ENCODE assay signal across 10 cellular contexts in the genomic region with DNA sequence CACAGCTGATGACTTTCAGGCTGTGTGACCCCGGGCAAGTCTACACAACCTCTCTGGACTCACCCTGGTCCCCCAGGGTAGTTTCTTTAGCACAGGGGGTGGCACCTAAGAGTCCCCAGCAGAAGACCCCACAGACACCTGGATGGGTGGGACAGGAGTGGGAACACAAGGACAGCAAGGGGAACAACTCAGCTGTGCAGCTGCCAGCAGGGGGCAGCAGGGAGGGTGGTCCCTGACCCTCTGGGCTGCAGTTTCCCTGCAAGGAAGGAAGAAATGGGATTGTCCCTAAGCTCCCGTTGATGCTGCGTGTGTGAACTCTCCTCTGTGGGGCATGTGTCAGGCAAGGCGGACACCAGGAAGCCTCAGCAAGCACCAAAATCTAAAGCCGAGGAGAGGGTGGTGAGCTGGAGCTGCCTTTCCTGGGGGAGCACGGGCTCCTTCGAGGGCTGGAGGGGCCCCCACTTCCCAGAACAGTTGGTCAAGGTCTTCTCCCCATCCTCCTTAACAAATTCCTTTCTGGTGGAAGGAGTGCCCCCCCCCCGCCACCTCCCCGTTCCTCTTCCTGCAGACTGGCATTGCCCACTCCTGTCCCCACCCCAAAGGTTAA. TPM values are rescaled to one million over a fixed set of nuclear protein-coding genes. Genes with fewer than 3 reads are reported as not detected.
DNase-seq lines count a peak whose midpoint lies in the region; ATAC-seq and TF ChIP-seq lines count a peak whose summit lies in the region.
"Had no signal": no experiment of that assay in that cellular context is flagged by ENCODE, and none has a peak within 500 bp of the region (broad histone marks: within the 10 kb centered on the region; RNA-seq: fewer than 3 reads in every experiment).

No MANE protein-coding gene starts in this region.

- POLR2A ChIA-PET in Caco-2 (lab: Charles Lee), result no interaction called here
- POLR2A ChIA-PET in activated naive CD8-positive, alpha-beta T cell treated with anti-CD3 and anti-CD28 coated beads, Interleukin-2, amount 10 ng/mL, durations not matched to agents 7 days and 5 days (lab: Charles Lee), result no interaction called here

- intact Hi-C loops in Caco-2 (cut with micrococcal nuclease; ENCODE audit: unreplicated experiment), result no loop called here

- CTCF ChIA-PET in Caco-2 (lab: Charles Lee), result interaction anchor here (0.5 to 3.6 kb wide), 3 partner anchors 15 to 89 kb away, joined by 3 to 22 read pairs (median 5); no protein-coding TSS in a partner anchor

- H3K27me3 ChIP-seq in Caco-2 (replicated peaks; ENCODE audit: control insufficient read depth, insufficient read depth, low read length) (no peaks in the 10 kb centered on the region), mesendoderm (ENCODE audit: insufficient read depth, low read length, poor library complexity) (no peaks in the 10 kb centered on the region)

- H3K36me3 Mint-ChIP-seq in Caco-2 (ENCODE audit: insufficient read depth, unreplicated experiment), result no peaks in the 10 kb centered on the region
- no peaks in the 10 kb centered on the region for H3K36me3 Mint-ChIP-seq in activated naive CD8-positive, alpha-beta T cell treated with anti-CD3 and anti-CD28 coated beads, Interleukin-2, amount 10 ng/mL, durations not matched to agents 7 days and 5 days
- H3K36me3 Mint-ChIP-seq: IgD-negative memory B cell had no signal

- H3K4me1 ChIP-seq in Caco-2 (no peaks in the 10 kb centered on the region), mesendoderm (ENCODE audit: control insufficient read depth, low read depth, low read length) (no peaks in the 10 kb centered on the region)

- H3K79me2 ChIP-seq in mesendoderm (ENCODE audit: control insufficient read depth, insufficient read depth, low read length), result no peaks in the 10 kb centered on the region

- H3K4ac ChIP-seq in mesendoderm (ENCODE audit: low read depth, low read length), result no peak overlapping the region

- no peak overlapping the region for H3K4me2 ChIP-seq in mesendoderm (ENCODE audit: low read length)

- H3K27ac ChIP-seq in mesendoderm (ENCODE audit: low read depth, low read length), result no peak overlapping the region

- no peak overlapping the region for H3K23ac ChIP-seq in mesendoderm (ENCODE audit: low read length)

- H4K8ac ChIP-seq in mesendoderm (ENCODE audit: low read depth, low read length), result no peak overlapping the region

- H2AK5ac ChIP-seq in mesendoderm (ENCODE audit: low read length), result no peak overlapping the region

- no peak overlapping the region for H3K4me3 Mint-ChIP-seq in Caco-2 (ENCODE audit: unreplicated experiment)
- no peak overlapping the region for H3K4me3 Mint-ChIP-seq in activated naive CD8-positive, alpha-beta T cell treated with anti-CD3 and anti-CD28 coated beads, Interleukin-2, amount 10 ng/mL, durations not matched to agents 7 days and 5 days
- H3K4me3 Mint-ChIP-seq: IgD-negative memory B cell; stimulated activated naive CD8-positive, alpha-beta T cell treated with anti-CD3 and anti-CD28 coated beads, Interleukin-15, Interleukin-2, amounts not matched to agents 100 ng/mL and 50 ng/mL, for 24 hours had no signal

- H3K36me3 ChIP-seq in Caco-2 (ENCODE audit: control insufficient read depth, insufficient read depth, low read length), result no peaks in the 10 kb centered on the region
- no peaks in the 10 kb centered on the region for H3K36me3 ChIP-seq in mesendoderm (ENCODE audit: control insufficient read depth, insufficient read depth, low read length)

- H3K18ac ChIP-seq in mesendoderm (ENCODE audit: low read length), result no peak overlapping the region

- no peaks in the 10 kb centered on the region for H3K79me1 ChIP-seq in mesendoderm (ENCODE audit: low read length)

- no peak overlapping the region for H2BK15ac ChIP-seq in mesendoderm (replicated peaks; ENCODE audit: low read depth)

- no peaks in the 10 kb centered on the region for H3K4me1 Mint-ChIP-seq in Caco-2 (ENCODE audit: low read depth, unreplicated experiment)
- H3K4me1 Mint-ChIP-seq in activated naive CD8-positive, alpha-beta T cell treated with anti-CD3 and anti-CD28 coated beads, Interleukin-2, amount 10 ng/mL, durations not matched to agents 7 days and 5 days, result no peaks in the 10 kb centered on the region
- H3K4me1 Mint-ChIP-seq: IgD-negative memory B cell had no signal

- TF ChIP-seq CTCF in Caco-2 (IDR thresholded peaks at IDR 0.05; ENCODE audit: insufficient read depth in 1 of 2, low read depth in 1 of 2, low read length in 1 of 2, severe bottlenecking in 1 of 2, unreplicated experiment in 1 of 2), result peak; percentile 80 to 88

- H2BK120ac ChIP-seq in mesendoderm (ENCODE audit: low read depth, low read length), result no peak overlapping the region

- no TSS peak for BruUV-seq in Caco-2 (replicated peaks; lab: Mats Ljungman, UMichigan)

- no peak overlapping the region for H3K9ac ChIP-seq in mesendoderm (ENCODE audit: low read length)

- no peaks in the 10 kb centered on the region for H3K27me3 Mint-ChIP-seq in Caco-2 (ENCODE audit: insufficient read depth, unreplicated experiment)
- peaks cover 17% of the 10 kb centered on the region for H3K27me3 Mint-ChIP-seq in activated naive CD8-positive, alpha-beta T cell treated with anti-CD3 and anti-CD28 coated beads, Interleukin-2, amount 10 ng/mL, durations not matched to agents 7 days and 5 days

- H3K27ac Mint-ChIP-seq in Caco-2 (ENCODE audit: unreplicated experiment), result no peak overlapping the region
- H3K27ac Mint-ChIP-seq in activated naive CD8-positive, alpha-beta T cell treated with anti-CD3 and anti-CD28 coated beads, Interleukin-2, amount 10 ng/mL, durations not matched to agents 7 days and 5 days, result no peak overlapping the region
- H3K27ac Mint-ChIP-seq: stimulated activated naive CD8-positive, alpha-beta T cell treated with anti-CD3 and anti-CD28 coated beads, Interleukin-15, Interleukin-2, amounts not matched to agents 100 ng/mL and 50 ng/mL, for 24 hours had no signal

- no peak overlapping the region for H4K5ac ChIP-seq in mesendoderm (ENCODE audit: low read length)

- H3K56ac ChIP-seq in mesendoderm (ENCODE audit: low read length), result no peak overlapping the region

- DNase-seq in Caco-2 (peak in 1 of 2 experiments; percentile 65), mesendoderm (peak; percentile 64), NCI-H2081 treated with DMSO at 0.1 percent for 48 hours (lab: John Stamatoyannopoulos, UW) (no peak)
- DNase-seq in activated naive CD8-positive, alpha-beta T cell treated with anti-CD3 and anti-CD28 coated beads, Interleukin-2, amount 10 ng/mL, durations not matched to agents 7 days and 5 days, result peak; percentile 46
- DNase-seq in activated CD4-positive, CD25-positive, alpha-beta regulatory T cell (lab: John Stamatoyannopoulos, UW), result no peak

- ATAC-seq in HG02759 (IDR thresholded peaks at IDR 0.05; ENCODE audit: unreplicated experiment), result peak; percentile 43
- ATAC-seq in activated naive CD8-positive, alpha-beta T cell treated with anti-CD3 and anti-CD28 coated beads, Interleukin-2, amount 10 ng/mL, durations not matched to agents 7 days and 5 days (ENCODE audit: low read depth), result no peak
- ATAC-seq in GM19455 (IDR thresholded peaks at IDR 0.05; ENCODE audit: unreplicated experiment), result no peak
- no peak for ATAC-seq in HG03354 (IDR thresholded peaks at IDR 0.05; ENCODE audit: poor library complexity, severe bottlenecking, unreplicated experiment)

- no peak overlapping the region for H2BK5ac ChIP-seq in mesendoderm (ENCODE audit: low read length)

- H3K9me3 Mint-ChIP-seq in Caco-2 (ENCODE audit: unreplicated experiment), result peaks cover 7% of the 10 kb centered on the region
- H3K9me3 Mint-ChIP-seq in activated naive CD8-positive, alpha-beta T cell treated with anti-CD3 and anti-CD28 coated beads, Interleukin-2, amount 10 ng/mL, durations not matched to agents 7 days and 5 days, result no peaks in the 10 kb centered on the region
- H3K9me3 Mint-ChIP-seq: stimulated activated naive CD8-positive, alpha-beta T cell treated with anti-CD3 and anti-CD28 coated beads, Interleukin-15, Interleukin-2, amounts not matched to agents 100 ng/mL and 50 ng/mL, for 24 hours had no signal

- WGBS in mesendoderm (ENCODE audit: extremely low coverage, insufficient coverage, low lambda C conversion rate), result no CpG with 5 or more reads among the region's 9 CpGs

- H3K9me3 ChIP-seq in Caco-2, result no peaks in the 10 kb centered on the region

- H3K4me3 ChIP-seq in Caco-2 (ENCODE audit: low read depth, low read length) (no peak overlapping the region), mesendoderm (ENCODE audit: low read length) (no peak overlapping the region)

RNA-seq across cellular contexts. Expression of a gene that starts 24.1 kb away (rescaled TPM):
- 0.25 and 0.26 TPM in 2 replicates for total RNA-seq in Caco-2 (2022)
- total RNA-seq in activated naive CD8-positive, alpha-beta T cell treated with anti-CD3 and anti-CD28 coated beads, Interleukin-2, amount 10 ng/mL, durations not matched to agents 7 days and 5 days, result not detected
- 0.06 TPM for polyA plus RNA-seq in mesendoderm (2013, experiment 1 of 2)
- polyA plus RNA-seq in mesendoderm (2013, experiment 2 of 2), result 0.07 TPM
- polyA plus RNA-seq: IgD-negative memory B cell had no signal

Comparison
In these comparisons a context has a peak if more than half of its experiments do, and no peak if none do; other contexts are left out.
1. DNase-seq: peak in activated naive CD8-positive, alpha-beta T cell treated with anti-CD3 and anti-CD28 coated beads, Interleukin-2, amount 10 ng/mL, durations not matched to agents 7 days and 5 days (single experiment) and mesendoderm (single experiment); none in NCI-H2081 treated with DMSO at 0.1 percent for 48 hours (single experiment) and activated CD4-positive, CD25-positive, alpha-beta regulatory T cell (0 of 4).